ENCODE assay signal across 9 cellular contexts in the genomic region with DNA sequence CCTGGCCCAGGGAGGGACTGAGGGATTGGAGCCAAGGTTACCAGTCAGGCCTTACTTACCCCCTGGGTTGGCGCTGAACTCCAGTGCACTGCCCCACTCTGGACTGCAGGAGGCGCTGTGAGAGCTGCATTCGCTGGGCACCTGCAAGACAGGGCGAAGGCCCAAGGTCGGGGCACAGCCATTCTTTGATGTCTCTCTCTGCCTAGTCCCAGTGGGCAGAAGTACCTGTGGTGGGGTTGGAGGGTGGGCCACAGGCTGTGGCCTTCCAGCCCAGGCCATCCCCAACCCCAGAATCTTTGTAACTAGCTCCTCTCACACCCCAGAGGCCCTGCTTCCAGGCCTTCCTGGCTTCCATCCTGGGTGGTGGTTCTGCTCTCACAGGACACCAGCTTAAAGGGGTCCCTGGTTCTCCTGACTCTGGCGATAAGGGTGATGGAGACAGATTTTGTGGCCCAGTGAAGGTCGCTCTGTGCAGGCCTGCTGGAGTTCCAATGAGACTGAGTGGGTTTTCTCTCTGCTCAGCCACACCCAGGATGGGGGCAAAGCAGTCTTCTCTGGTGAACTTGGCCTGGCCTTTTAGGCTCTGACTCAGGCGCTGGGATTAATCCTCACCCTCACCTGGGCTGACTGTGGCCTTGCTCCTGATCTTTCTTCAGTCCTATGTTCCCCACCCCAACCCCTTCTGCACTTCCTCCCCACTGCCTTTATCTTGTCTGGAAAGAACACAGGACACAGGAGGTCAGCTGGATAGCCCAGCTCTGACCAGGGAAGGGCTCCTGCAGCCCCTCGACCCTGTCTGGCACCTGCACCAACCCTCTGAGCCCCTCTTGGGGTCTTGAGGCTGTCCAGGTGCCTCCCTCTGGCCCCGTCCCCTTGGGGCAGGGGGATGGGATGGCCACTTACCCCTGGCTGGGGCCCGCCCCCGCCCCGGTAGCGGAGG. TPM values are rescaled to one million over a fixed set of nuclear protein-coding genes. Genes with fewer than 3 reads are reported as not detected.
A peak's percentile ranks its signal among the peaks of the same experiment; 100 is the strongest.
DNase-seq lines count a peak whose midpoint lies in the region; ATAC-seq, FAIRE-seq and TF ChIP-seq lines count a peak whose summit lies in the region.
"Had no signal": no experiment of that assay in that cellular context is flagged by ENCODE, and none has a peak within 500 bp of the region (broad histone marks: within the 10 kb centered on the region; RNA-seq: fewer than 3 reads in every experiment).

No MANE protein-coding gene starts in this region.

- H2BK120ac ChIP-seq in H1 (replicated peaks; ENCODE audit: low read depth, low read length): no peak overlapping the region

- 0 out of 2 replicates have a peak overlapping the region, but pooled peaks have one; percentile 10 for H2BK12ac ChIP-seq in H1 (ENCODE audit: low read depth, low read length)

- no peak overlapping the region for H2AK5ac ChIP-seq in H1 (ENCODE audit: low read depth, low read length)

- WGBS in H1 (ENCODE audit: extremely low coverage in 1 of 2, insufficient coverage in 1 of 2, insufficient read length in 1 of 2, insufficient replicate concordance in 2 of 2, low coverage in 1 of 2, low lambda C conversion rate in 2 of 2, missing lambda C conversion rate in 1 of 2), 2 experiments: 71% methylated on average over 8 of the region's 14 CpGs; no CpG with 5 or more reads in 1 of the 2 experiments
- 86 to 92% (median 89%) methylated on average over 13 to 14 of the region's 14 CpGs for WGBS in spleen, 5 donors

- no peak overlapping the region for H3K23ac ChIP-seq in H1 (ENCODE audit: insufficient read length)

- H3K4me3 ChIP-seq in H1 (ENCODE audit: extremely low read depth in 1 of 4, insufficient read depth in 2 of 4, low read depth in 3 of 4, low read length in 4 of 4) (no peak overlapping the region), spleen (no peak overlapping the region)
- H3K4me3 ChIP-seq: BLaER1 had no signal

- H3K79me1 ChIP-seq in H1 (ENCODE audit: low read depth, low read length): no peaks in the 10 kb centered on the region

- no peak overlapping the region for H2BK15ac ChIP-seq in H1 (ENCODE audit: low read length)

- intact Hi-C loops in spleen (cut with DNase I; ENCODE audit: low total_unique reads): no loop called here

- peak; percentile 90 to 96 (median 96) for TF ChIP-seq CTCF in H1 (IDR thresholded peaks at IDR 0.05; ENCODE audit: control extremely low read depth in 1 of 3, insufficient read depth in 1 of 3, low read depth in 1 of 3, low read length in 3 of 3)
- peak in 6 of 11 experiments; percentile 11 to 50 (median 35) for TF ChIP-seq CTCF in spleen (IDR thresholded peaks at IDR 0.05 in 8 of 11, conservative IDR thresholded peaks at IDR 0.05 in 3 of 11)

- TF ChIP-seq POLR2A in H1 (IDR thresholded peaks at IDR 0.05; ENCODE audit: control extremely low read depth in 1 of 2, low read depth in 2 of 2, low read length in 2 of 2): no peak
- TF ChIP-seq POLR2A in spleen (IDR thresholded peaks at IDR 0.05): no peak

- H3K4ac ChIP-seq in H1 (replicated peaks; ENCODE audit: insufficient read length, low read depth, low read length): no peak overlapping the region

- H2BK5ac ChIP-seq in H1 (ENCODE audit: low read depth, low read length): 0 out of 2 replicates have a peak overlapping the region, but pooled peaks have one; percentile 13

- H3K9me3 ChIP-seq in H1 (ENCODE audit: insufficient read depth in 2 of 2, low read depth in 1 of 2, low read length in 1 of 2) (no peaks in the 10 kb centered on the region), spleen (no peaks in the 10 kb centered on the region)
- H3K9me3 ChIP-seq: BLaER1 had no signal

- H4K20me1 ChIP-seq in H1 (replicated peaks in 1 of 2; ENCODE audit: control insufficient read depth in 1 of 2, insufficient read depth in 2 of 2, low read length in 2 of 2): no peaks in the 10 kb centered on the region
- H4K20me1 ChIP-seq: BLaER1 had no signal

- no peak for TF ChIP-seq EP300 in H1 (IDR thresholded peaks at IDR 0.05; ENCODE audit: borderline replicate concordance in 1 of 2, low read depth in 2 of 2, low read length in 2 of 2)

- CTCF ChIA-PET in H1 (lab: Charles Lee; ENCODE audit: partially characterized antibody): interaction anchor here (0.8 to 16.4 kb wide), 35 partner anchors 8 to 251 kb away, joined by 3 to 275 read pairs (median 6); a partner anchor contains a TSS

- ATAC-seq in HG02798 (IDR thresholded peaks at IDR 0.05; ENCODE audit: poor library complexity, unreplicated experiment) (no peak), HG03457 (IDR thresholded peaks at IDR 0.05; ENCODE audit: unreplicated experiment) (no peak), HG02571 (IDR thresholded peaks at IDR 0.05; ENCODE audit: unreplicated experiment) (no peak)

- H3K23me2 ChIP-seq in H1 (ENCODE audit: low read depth, low read length): no peaks in the 10 kb centered on the region

- no peak overlapping the region for H2BK20ac ChIP-seq in H1 (ENCODE audit: low read length)

- no peak overlapping the region for H4K5ac ChIP-seq in H1 (ENCODE audit: insufficient read length, low read depth, low read length)

- H3K18ac ChIP-seq in H1 (ENCODE audit: extremely low read depth, low read length): no peak overlapping the region

- H3K4me2 ChIP-seq in H1 (ENCODE audit: insufficient read depth in 1 of 2, low read depth in 2 of 2, low read length in 2 of 2): no peak overlapping the region
- H3K4me2 ChIP-seq: BLaER1 had no signal

- no peak overlapping the region for H2AFZ ChIP-seq in H1 (ENCODE audit: low read length)

- H3K4me1 ChIP-seq in H1 (replicated peaks in 1 of 4; ENCODE audit: control insufficient read depth in 3 of 4, insufficient read depth in 4 of 4, low read length in 3 of 4) (peaks cover 9 to 14% (median 11%) of the 10 kb centered on the region in 4 experiments), spleen (peaks cover 0 to 19% (median 3%) of the 10 kb centered on the region in 6 donors)

- FAIRE-seq in H1 (lab: Jason Lieb, UNC): peak; percentile 28

- POLR2A ChIA-PET in H1 (lab: Charles Lee; ENCODE audit: partially characterized antibody): interaction anchor here (0.8 to 1.0 kb wide), 2 partner anchors 9 to 36 kb away, joined by 3 to 6 read pairs; no protein-coding TSS in a partner anchor

- H3K27ac ChIP-seq in H1 (ENCODE audit: low read depth, low read length) (no peak overlapping the region), spleen (no peak overlapping the region)
- H3K27ac ChIP-seq: BLaER1 had no signal

- H3K56ac ChIP-seq in H1 (replicated peaks; ENCODE audit: insufficient read length, low read depth, low read length): no peak overlapping the region

- 0 out of 7 replicates have a peak, but pooled peaks cover 0 to 2% (median 0%) of the 10 kb centered on the region in 4 experiments for H3K27me3 ChIP-seq in H1 (replicated peaks in 1 of 4; ENCODE audit: control insufficient read depth in 3 of 4, extremely low read depth in 1 of 4, insufficient read depth in 3 of 4, low read length in 3 of 4)
- H3K27me3 ChIP-seq in spleen (replicated peaks in 1 of 7): peaks cover 0 to 8% (median 0%) of the 10 kb centered on the region in 7 donors
- H3K27me3 ChIP-seq: BLaER1 had no signal

- H4K91ac ChIP-seq in H1 (replicated peaks; ENCODE audit: insufficient read length, low read length): no peak overlapping the region

- no peak overlapping the region; the same call in 1 of the 2 replicates for H4K8ac ChIP-seq in H1 (ENCODE audit: extremely low read depth, insufficient read depth, low read length)

- no peaks in the 10 kb centered on the region for H3K79me2 ChIP-seq in H1 (ENCODE audit: control insufficient read depth in 1 of 2, insufficient read depth in 2 of 2, low read length in 2 of 2)

- H3K14ac ChIP-seq in H1 (ENCODE audit: insufficient read length): no peak overlapping the region

- DNase-seq in NCI-H82 (lab: John Stamatoyannopoulos, UW) (peak; percentile 52), NCI-H82 treated with DMSO at 0.1 percent for 48 hours (lab: John Stamatoyannopoulos, UW; ENCODE audit: unreplicated experiment) (no peak), NCI-H69 (lab: John Stamatoyannopoulos, UW) (peak; percentile 41), H1 (ENCODE audit: low read depth in 1 of 2, low spot score in 2 of 2) (peak; percentile 47 to 92), spleen (peak; percentile 67)

- peak; percentile 68 to 77 for TF ChIP-seq RAD21 in H1 (IDR thresholded peaks at IDR 0.05 in 1 of 2, conservative IDR thresholded peaks at IDR 0.05 in 1 of 2; ENCODE audit: low read depth in 2 of 2, low read length in 2 of 2)

- H3K36me3 ChIP-seq in H1 (ENCODE audit: control insufficient read depth in 2 of 4, insufficient read depth in 4 of 4, low read length in 3 of 4): no peaks in the 10 kb centered on the region
- no peaks in the 10 kb centered on the region for H3K36me3 ChIP-seq in spleen

- no peak overlapping the region for H3K9ac ChIP-seq in H1 (replicated peaks in 1 of 4; ENCODE audit: extremely low read depth in 1 of 4, low read depth in 3 of 4, low read length in 3 of 4)
- H3K9ac ChIP-seq: BLaER1 had no signal

RNA-seq across cellular contexts. Expression of a gene that starts 1.0 kb away (rescaled TPM):
- not detected in 2 replicates for total RNA-seq in H1 (2021; fragmentation: NEBNext Ultra II Directional; extraction: Animal tissue kit (Norgen Biotek cat#: 25700))
- polyA plus RNA-seq in H1 (2011; rRNA removed): not detected in 2 replicates
- not detected for polyA plus RNA-seq in H1 (2011; cell fraction: cytosol; rRNA removed)
- not detected for polyA plus RNA-seq in H1 (2011; cell fraction: nucleus; rRNA removed)
- polyA plus RNA-seq in H1 (2012, experiment 1 of 2): not detected in 4 replicates
- not detected for polyA plus RNA-seq in H1 (2012, experiment 2 of 2)
- not detected for polyA plus RNA-seq in H1 (2013, experiment 1 of 2)
- not detected for polyA plus RNA-seq in H1 (2013, experiment 2 of 2)
- polyA minus RNA-seq in H1 (2011; rRNA and poly(A)+ RNA removed): not detected in 2 replicates
- not detected for polyA minus RNA-seq in H1 (2011; cell fraction: cytosol; rRNA and poly(A)+ RNA removed)
- not detected for polyA minus RNA-seq in H1 (2011; cell fraction: nucleus; rRNA and poly(A)+ RNA removed)
- total RNA-seq in spleen: not detected
- not detected for polyA plus RNA-seq in spleen

RNA-seq across cellular contexts. Expression of a gene that starts 42.7 kb away (rescaled TPM):
- total RNA-seq in H1 (2021; fragmentation: NEBNext Ultra II Directional; extraction: Animal tissue kit (Norgen Biotek cat#: 25700)): 3.3 and 3.5 TPM in 2 replicates
- 6.7 and 12.2 TPM in 2 replicates for polyA plus RNA-seq in H1 (2011; rRNA removed)
- polyA plus RNA-seq in H1 (2011; cell fraction: cytosol; rRNA removed): 3.4 TPM
- 6.7 TPM for polyA plus RNA-seq in H1 (2011; cell fraction: nucleus; rRNA removed)
- 1.7 to 4.4 TPM (median 3.6 TPM) in 4 replicates for polyA plus RNA-seq in H1 (2012, experiment 1 of 2)
- polyA plus RNA-seq in H1 (2012, experiment 2 of 2): 4.7 TPM
- polyA plus RNA-seq in H1 (2013, experiment 1 of 2): 4.9 TPM
- polyA plus RNA-seq in H1 (2013, experiment 2 of 2): 6.0 TPM
- 4.0 and 6.8 TPM in 2 replicates for polyA minus RNA-seq in H1 (2011; rRNA and poly(A)+ RNA removed)
- polyA minus RNA-seq in H1 (2011; cell fraction: cytosol; rRNA and poly(A)+ RNA removed): 2.0 TPM
- 3.7 TPM for polyA minus RNA-seq in H1 (2011; cell fraction: nucleus; rRNA and poly(A)+ RNA removed)
- 10 to 100 TPM in 3 of 7 donors, 1 to 10 TPM in 4; 3.7 to 13.5 (median 8.5) TPM for total RNA-seq in spleen
- 1 to 10 TPM in 2 of 3 donors, under 1 TPM in 1; 0.37 to 3.2 (median 1.0) TPM for polyA plus RNA-seq in spleen

RNA-seq across cellular contexts. Expression of a gene that starts 58.6 kb away (rescaled TPM):
- 7.0 and 9.9 TPM in 2 replicates for total RNA-seq in H1 (2021; fragmentation: NEBNext Ultra II Directional; extraction: Animal tissue kit (Norgen Biotek cat#: 25700))
- polyA plus RNA-seq in H1 (2011; rRNA removed) (9.0 and 12.5 TPM in 2 replicates), spleen (1 to 10 TPM in 1 of 3 donors, under 1 TPM in 2; 0.21 to 2.2 (median 0.52) TPM)
- 22.1 TPM for polyA plus RNA-seq in H1 (2011; cell fraction: cytosol; rRNA removed)
- polyA plus RNA-seq in H1 (2011; cell fraction: nucleus; rRNA removed): 186 TPM
- 10.0 to 15.4 TPM (median 12.6 TPM) in 4 replicates for polyA plus RNA-seq in H1 (2012, experiment 1 of 2)
- polyA plus RNA-seq in H1 (2012, experiment 2 of 2): 1.9 TPM
- polyA plus RNA-seq in H1 (2013, experiment 1 of 2): 5.7 TPM
- polyA plus RNA-seq in H1 (2013, experiment 2 of 2): 3.7 TPM
- polyA minus RNA-seq in H1 (2011; rRNA and poly(A)+ RNA removed): 9.0 and 14.0 TPM in 2 replicates
- 11.4 TPM for polyA minus RNA-seq in H1 (2011; cell fraction: cytosol; rRNA and poly(A)+ RNA removed)
- polyA minus RNA-seq in H1 (2011; cell fraction: nucleus; rRNA and poly(A)+ RNA removed): 37.6 TPM
- total RNA-seq in spleen: 10 to 100 TPM in 2 of 7 donors, 1 to 10 TPM in 5; 2.5 to 12.0 (median 6.6) TPM
